Comparison of ENCODE assay signal across 34 cellular contexts in genomic region chr1:207514890-207515289, GRCh38. TPM values are rescaled to one million over a fixed set of nuclear protein-coding genes. Genes with fewer than 3 reads are reported as not detected.
"Had no signal": no experiment of that assay in that cellular context is flagged by ENCODE, and none has a peak within 500 bp of the region (broad histone marks: within the 10 kb centered on the region; RNA-seq: fewer than 3 reads in every experiment).

No MANE protein-coding gene starts in this region.

- H3K9me3 Mint-ChIP-seq: activated CD4-positive, alpha-beta T cell treated with anti-CD3 and anti-CD28 coated beads, Interleukin-2, amount 10 ng/mL, durations not matched to agents 24 days and 14 days; activated CD8-positive, alpha-beta T cell treated with anti-CD3 and anti-CD28 coated beads for 36 hours; activated naive CD4-positive, alpha-beta T cell treated with anti-CD3 and anti-CD28 coated beads, Interleukin-2, amount 10 ng/mL, durations not matched to agents 7 days and 5 days; activated naive CD8-positive, alpha-beta T cell treated with anti-CD3 and anti-CD28 coated beads, Interleukin-2, amount 50 U/mL, for 24 hours had no signal

- H3K27me3 ChIP-seq: MG63 had no signal

- ATAC-seq: activated CD8-positive, alpha-beta T cell treated with anti-CD3 and anti-CD28 coated beads for 36 hours; activated naive CD8-positive, alpha-beta T cell treated with anti-CD3 and anti-CD28 coated beads, Interleukin-2, amount 50 U/mL, for 24 hours had no signal

- DNase-seq: activated CD4-positive, alpha-beta T cell treated with anti-CD3 and anti-CD28 coated beads, Interleukin-2, amount 10 ng/mL, durations not matched to agents 24 days and 14 days; activated CD4-positive, alpha-beta T cell treated with anti-CD3 and anti-CD28 coated beads, Interleukin-2, amount 50 U/mL, for 4 hours; activated CD8-positive, alpha-beta T cell treated with anti-CD3 and anti-CD28 coated beads for 36 hours; activated gamma-delta T cell treated with Interleukin-2 at 50 U/mL for 16 hours; activated naive CD4-positive, alpha-beta T cell treated with anti-CD3 and anti-CD28 coated beads, Interleukin-2, amount 10 ng/mL, durations not matched to agents 7 days and 5 days; activated naive CD8-positive, alpha-beta T cell treated with anti-CD3 and anti-CD28 coated beads, Interleukin-2, amount 50 U/mL, for 24 hours; activated T-cell treated with anti-CD3 and anti-CD28 coated beads, Interleukin-2, amount 50 U/mL, for 24 hours; anterior cingulate cortex; caudate nucleus; cerebellar nuclear complex; Kasumi-1; MG63; MV-4-11; NCI-H1092 treated with DMSO at 0.1 percent for 48 hours; NCI-H1417; NCI-H146; NCI-H187; NCI-H2029 treated with DMSO at 0.1 percent for 48 hours; NCI-H2107; NCI-H2171; NCI-H510A; NCI-H526; NCI-H748 treated with DMSO at 0.1 percent for 48 hours; NK-92 treated with Interleukin-12 subunit alpha and Interleukin-12 subunit beta, amount 100 ng/mL, for 24 hours; PC-9; Right ventricle myocardium superior; SW 1271; T-helper 1 cell; T-helper 2 cell; T-helper 9 cell had no signal

- H3K27ac ChIP-seq: PC-9 had no signal

- H3K4me3 Mint-ChIP-seq: activated CD4-positive, alpha-beta T cell treated with anti-CD3 and anti-CD28 coated beads, Interleukin-2, amount 10 ng/mL, durations not matched to agents 24 days and 14 days; activated CD8-positive, alpha-beta T cell treated with anti-CD3 and anti-CD28 coated beads for 36 hours; activated naive CD4-positive, alpha-beta T cell treated with anti-CD3 and anti-CD28 coated beads, Interleukin-2, amount 10 ng/mL, durations not matched to agents 7 days and 5 days; activated naive CD8-positive, alpha-beta T cell; activated naive CD8-positive, alpha-beta T cell treated with anti-CD3 and anti-CD28 coated beads, Interleukin-2, amount 50 U/mL, for 24 hours; activated T-cell treated with anti-CD3 and anti-CD28 coated beads, Interleukin-2, amount 50 U/mL, for 24 hours; brain had no signal

- H3K4me3 ChIP-seq: MG63, PC-9 had no signal

- H3K27ac Mint-ChIP-seq: activated CD4-positive, alpha-beta T cell treated with anti-CD3 and anti-CD28 coated beads, Interleukin-2, amount 10 ng/mL, durations not matched to agents 24 days and 14 days; activated CD8-positive, alpha-beta T cell treated with anti-CD3 and anti-CD28 coated beads for 36 hours; activated naive CD4-positive, alpha-beta T cell treated with anti-CD3 and anti-CD28 coated beads, Interleukin-2, amount 10 ng/mL, durations not matched to agents 7 days and 5 days; activated naive CD8-positive, alpha-beta T cell; activated naive CD8-positive, alpha-beta T cell treated with anti-CD3 and anti-CD28 coated beads, Interleukin-2, amount 50 U/mL, for 24 hours; activated T-cell treated with anti-CD3 and anti-CD28 coated beads, Interleukin-2, amount 50 U/mL, for 24 hours; brain had no signal

- FAIRE-seq: bronchial epithelial cell had no signal

- H3K9me3 ChIP-seq: MG63 had no signal

- H3K27me3 Mint-ChIP-seq: activated CD8-positive, alpha-beta T cell treated with anti-CD3 and anti-CD28 coated beads for 36 hours; activated naive CD8-positive, alpha-beta T cell; activated naive CD8-positive, alpha-beta T cell treated with anti-CD3 and anti-CD28 coated beads, Interleukin-2, amount 50 U/mL, for 24 hours; activated T-cell treated with anti-CD3 and anti-CD28 coated beads, Interleukin-2, amount 50 U/mL, for 24 hours had no signal

- H3K4me1 Mint-ChIP-seq: activated CD4-positive, alpha-beta T cell treated with anti-CD3 and anti-CD28 coated beads, Interleukin-2, amount 10 ng/mL, durations not matched to agents 24 days and 14 days; activated naive CD4-positive, alpha-beta T cell treated with anti-CD3 and anti-CD28 coated beads, Interleukin-2, amount 10 ng/mL, durations not matched to agents 7 days and 5 days; activated naive CD8-positive, alpha-beta T cell treated with anti-CD3 and anti-CD28 coated beads, Interleukin-2, amount 50 U/mL, for 24 hours; brain had no signal

- H3K36me3 ChIP-seq: MG63 had no signal

- H3K36me3 Mint-ChIP-seq: activated naive CD4-positive, alpha-beta T cell treated with anti-CD3 and anti-CD28 coated beads, Interleukin-2, amount 10 ng/mL, durations not matched to agents 7 days and 5 days; activated naive CD8-positive, alpha-beta T cell; brain had no signal

RNA-seq across cellular contexts. Expression of gene CR1, which starts 18.9 kb away (rescaled TPM):
- total RNA-seq: activated CD4-positive, alpha-beta T cell treated with anti-CD3 and anti-CD28 coated beads, Interleukin-2, amount 10 ng/mL, durations not matched to agents 24 days and 14 days; bronchial epithelial cell; OCI-LY7; PC-9 had no signal
